ENCODE assay signal across 2 cellular contexts in the genomic region with DNA sequence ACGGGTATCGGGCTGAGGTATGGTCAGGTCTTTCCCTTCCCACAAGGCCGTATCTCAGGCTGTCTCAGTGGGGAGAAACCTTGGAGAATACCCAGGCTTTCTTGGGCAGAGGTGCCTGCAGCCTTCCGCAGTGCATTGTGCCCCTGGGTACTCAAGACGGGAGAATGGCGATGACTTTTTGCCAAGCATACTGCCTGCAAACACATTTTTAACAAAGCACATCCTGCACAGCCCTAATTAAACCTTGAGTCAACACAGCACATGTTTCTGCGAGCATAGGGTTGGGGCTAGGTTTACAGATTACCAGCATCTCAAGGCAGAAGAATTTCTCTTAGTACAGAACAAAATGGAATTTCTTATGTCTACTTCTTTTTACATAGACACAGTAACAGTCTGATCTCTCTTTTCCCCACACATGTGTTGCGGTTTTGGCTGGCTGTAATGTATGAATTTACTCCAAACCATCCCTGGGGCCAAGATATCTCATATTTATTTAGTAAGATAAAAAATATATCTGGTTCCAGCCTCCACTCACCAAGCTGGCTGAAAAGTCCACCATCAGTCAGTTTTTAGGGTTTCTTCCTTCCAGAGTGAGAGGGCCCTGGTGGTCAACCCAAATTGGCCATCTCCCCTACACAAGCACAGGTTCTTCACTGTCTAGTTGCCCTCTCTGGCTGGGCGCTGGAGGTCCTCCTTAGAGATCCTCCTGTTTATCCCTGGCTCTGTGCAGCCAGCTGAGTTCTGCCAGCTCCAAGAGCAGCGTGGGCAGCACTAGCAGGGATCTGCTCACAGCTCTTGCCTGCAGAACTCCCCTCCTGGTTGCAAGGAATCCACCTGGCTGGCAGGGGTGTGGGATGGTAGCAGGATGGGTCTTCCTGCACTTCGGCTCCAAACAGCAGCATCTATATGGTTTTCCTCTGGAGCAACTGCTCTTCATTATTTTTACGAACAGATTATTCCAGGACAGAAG.
TF ChIP-seq lines count a peak whose summit lies in the region.

No MANE protein-coding gene starts in this region.

TF ChIP-seq in SK-N-SH, 30 proteins besides CTCF, POLR2A, EP300 and RAD21:
- TF ChIP-seq, protein P1, sequence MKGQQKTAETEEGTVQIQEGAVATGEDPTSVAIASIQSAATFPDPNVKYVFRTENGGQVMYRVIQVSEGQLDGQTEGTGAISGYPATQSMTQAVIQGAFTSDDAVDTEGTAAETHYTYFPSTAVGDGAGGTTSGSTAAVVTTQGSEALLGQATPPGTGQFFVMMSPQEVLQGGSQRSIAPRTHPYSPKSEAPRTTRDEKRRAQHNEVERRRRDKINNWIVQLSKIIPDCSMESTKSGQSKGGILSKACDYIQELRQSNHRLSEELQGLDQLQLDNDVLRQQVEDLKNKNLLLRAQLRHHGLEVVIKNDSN (IDR thresholded peaks at IDR 0.05; ENCODE audit: borderline replicate concordance, low read depth): no peak
- TF ChIP-seq SIN3A (IDR thresholded peaks at IDR 0.05; ENCODE audit: borderline replicate concordance, low read depth, low read length) (no peak), TEAD4 (IDR thresholded peaks at IDR 0.05; ENCODE audit: borderline replicate concordance, insufficient read depth) (no peak), GATA2 (CRISPR knock-in tag; IDR thresholded peaks at IDR 0.05) (no peak), FOXM1 (IDR thresholded peaks at IDR 0.05; ENCODE audit: low read depth) (no peak), JUND (IDR thresholded peaks at IDR 0.05) (no peak)
- TF ChIP-seq, protein P2, sequence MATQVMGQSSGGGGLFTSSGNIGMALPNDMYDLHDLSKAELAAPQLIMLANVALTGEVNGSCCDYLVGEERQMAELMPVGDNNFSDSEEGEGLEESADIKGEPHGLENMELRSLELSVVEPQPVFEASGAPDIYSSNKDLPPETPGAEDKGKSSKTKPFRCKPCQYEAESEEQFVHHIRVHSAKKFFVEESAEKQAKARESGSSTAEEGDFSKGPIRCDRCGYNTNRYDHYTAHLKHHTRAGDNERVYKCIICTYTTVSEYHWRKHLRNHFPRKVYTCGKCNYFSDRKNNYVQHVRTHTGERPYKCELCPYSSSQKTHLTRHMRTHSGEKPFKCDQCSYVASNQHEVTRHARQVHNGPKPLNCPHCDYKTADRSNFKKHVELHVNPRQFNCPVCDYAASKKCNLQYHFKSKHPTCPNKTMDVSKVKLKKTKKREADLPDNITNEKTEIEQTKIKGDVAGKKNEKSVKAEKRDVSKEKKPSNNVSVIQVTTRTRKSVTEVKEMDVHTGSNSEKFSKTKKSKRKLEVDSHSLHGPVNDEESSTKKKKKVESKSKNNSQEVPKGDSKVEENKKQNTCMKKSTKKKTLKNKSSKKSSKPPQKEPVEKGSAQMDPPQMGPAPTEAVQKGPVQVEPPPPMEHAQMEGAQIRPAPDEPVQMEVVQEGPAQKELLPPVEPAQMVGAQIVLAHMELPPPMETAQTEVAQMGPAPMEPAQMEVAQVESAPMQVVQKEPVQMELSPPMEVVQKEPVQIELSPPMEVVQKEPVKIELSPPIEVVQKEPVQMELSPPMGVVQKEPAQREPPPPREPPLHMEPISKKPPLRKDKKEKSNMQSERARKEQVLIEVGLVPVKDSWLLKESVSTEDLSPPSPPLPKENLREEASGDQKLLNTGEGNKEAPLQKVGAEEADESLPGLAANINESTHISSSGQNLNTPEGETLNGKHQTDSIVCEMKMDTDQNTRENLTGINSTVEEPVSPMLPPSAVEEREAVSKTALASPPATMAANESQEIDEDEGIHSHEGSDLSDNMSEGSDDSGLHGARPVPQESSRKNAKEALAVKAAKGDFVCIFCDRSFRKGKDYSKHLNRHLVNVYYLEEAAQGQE (IDR thresholded peaks at IDR 0.05; ENCODE audit: low read depth, low read length): no peak

TF ChIP-seq in SK-N-SH treated with all-trans-retinoic acid at 6 μM for 48 hours, 23 proteins besides CTCF, POLR2A, EP300 and RAD21:
- TF ChIP-seq TCF4 (CRISPR knock-in tag; IDR thresholded peaks at IDR 0.05; ENCODE audit: borderline replicate concordance) (no peak), CREB5 (CRISPR knock-in tag; IDR thresholded peaks at IDR 0.05; ENCODE audit: low read depth) (no peak), CSDC2 (CRISPR knock-in tag; IDR thresholded peaks at IDR 0.05) (no peak), ZFP3 (CRISPR knock-in tag; IDR thresholded peaks at IDR 0.05) (no peak), OSR1 (CRISPR knock-in tag; IDR thresholded peaks at IDR 0.05) (no peak), ZNF565 (CRISPR knock-in tag; conservative IDR thresholded peaks at IDR 0.05; ENCODE audit: low read depth) (no peak)
TF ChIP-seq in SK-N-SH treated with all-trans-retinoic acid at 6 μM for 48 hours: peak in this region for 0.
